In genomic region chr21:46427516-46427915, GRCh38 we compare ENCODE assay signal across 17 cellular contexts. TPM values are rescaled to one million over a fixed set of nuclear protein-coding genes. Genes with fewer than 3 reads are reported as not detected.
DNase-seq lines count a peak whose midpoint lies in the region; ATAC-seq lines count a peak whose summit lies in the region.
"Had no signal": no experiment of that assay in that cellular context is flagged by ENCODE, and none has a peak within 500 bp of the region (broad histone marks: within the 10 kb centered on the region; RNA-seq: fewer than 3 reads in every experiment).

No MANE protein-coding gene starts in this region.

- peaks cover 35% of the 10 kb centered on the region for H3K4me1 Mint-ChIP-seq in activated CD8-positive, alpha-beta T cell treated with anti-CD3 and anti-CD28 coated beads, Interleukin-2, amount 10 ng/mL, durations not matched to agents 7 days and 5 days (ENCODE audit: low read depth)
- peaks cover 24 to 34% of the 10 kb centered on the region in 2 donors for H3K4me1 Mint-ChIP-seq in immature natural killer cell
- H3K4me1 Mint-ChIP-seq in stimulated activated effector memory CD8-positive, alpha-beta T cell treated with anti-CD3 and anti-CD28 coated beads, Interleukin-12 subunit alpha, Interleukin-12 subunit beta, amount 100 ng/mL, for 72 hours, result peaks cover 30% of the 10 kb centered on the region

- POLR2A ChIA-PET in activated CD8-positive, alpha-beta T cell treated with anti-CD3 and anti-CD28 coated beads, Interleukin-2, amount 10 ng/mL, durations not matched to agents 7 days and 5 days (lab: Charles Lee), result no interaction called here

- no peaks in the 10 kb centered on the region for H3K9me3 Mint-ChIP-seq in activated CD8-positive, alpha-beta T cell treated with anti-CD3 and anti-CD28 coated beads, Interleukin-2, amount 10 ng/mL, durations not matched to agents 7 days and 5 days (ENCODE audit: insufficient read depth)
- no peaks in the 10 kb centered on the region for H3K9me3 Mint-ChIP-seq in immature natural killer cell
- no peaks in the 10 kb centered on the region for H3K9me3 Mint-ChIP-seq in stimulated activated effector memory CD8-positive, alpha-beta T cell treated with anti-CD3 and anti-CD28 coated beads, Interleukin-12 subunit alpha, Interleukin-12 subunit beta, amount 100 ng/mL, for 72 hours

- peaks cover 49% of the 10 kb centered on the region for H3K36me3 Mint-ChIP-seq in activated CD8-positive, alpha-beta T cell treated with anti-CD3 and anti-CD28 coated beads, Interleukin-2, amount 10 ng/mL, durations not matched to agents 7 days and 5 days (ENCODE audit: low read depth)
- peaks cover 18 to 31% (median 21%) of the 10 kb centered on the region in 3 donors for H3K36me3 Mint-ChIP-seq in immature natural killer cell
- H3K36me3 Mint-ChIP-seq in stimulated activated effector memory CD8-positive, alpha-beta T cell treated with anti-CD3 and anti-CD28 coated beads, Interleukin-12 subunit alpha, Interleukin-12 subunit beta, amount 100 ng/mL, for 72 hours, result peaks cover 55% of the 10 kb centered on the region

- H3K4me3 Mint-ChIP-seq in activated CD8-positive, alpha-beta T cell treated with anti-CD3 and anti-CD28 coated beads, Interleukin-2, amount 10 ng/mL, durations not matched to agents 7 days and 5 days, result no peak overlapping the region
- H3K4me3 Mint-ChIP-seq in immature natural killer cell, result peak overlapping the region in 1 of 5 donors; percentile 54
- H3K4me3 Mint-ChIP-seq in stimulated activated effector memory CD8-positive, alpha-beta T cell treated with anti-CD3 and anti-CD28 coated beads, Interleukin-12 subunit alpha, Interleukin-12 subunit beta, amount 100 ng/mL, for 72 hours, result no peak overlapping the region

- DNase-seq in Right ventricle myocardium inferior (ENCODE audit: missing footprints) (peak; percentile 9), Right ventricle myocardium superior (no peak), immature natural killer cell (no peak), DMS153 treated with DMSO at 0.1 percent for 48 hours (lab: John Stamatoyannopoulos, UW; ENCODE audit: unreplicated experiment) (no peak), A172 (ENCODE audit: low spot score) (no peak)
- no peak for DNase-seq in activated CD8-positive, alpha-beta T cell treated with anti-CD3 and anti-CD28 coated beads, Interleukin-2, amount 10 ng/mL, durations not matched to agents 7 days and 5 days
- DNase-seq in stimulated activated effector memory CD8-positive, alpha-beta T cell treated with anti-CD3 and anti-CD28 coated beads, Interleukin-12 subunit alpha, Interleukin-12 subunit beta, amount 100 ng/mL, for 72 hours (ENCODE audit: low spot score in 2 of 2), result no peak
- no peak for DNase-seq in central memory CD4-positive, alpha-beta T cell
- DNase-seq: Kasumi-1, MG63, NCI-H1048, NCI-H1436 treated with DMSO at 0.1 percent for 48 hours, NCI-H2029, NCI-H526, PC-3, RPMI8226 had no signal

- intact Hi-C loops in Right ventricle myocardium inferior (cut with DNase I) (no loop called here), Right ventricle myocardium superior (cut with DNase I) (no loop called here)

- H3K27ac Mint-ChIP-seq in activated CD8-positive, alpha-beta T cell treated with anti-CD3 and anti-CD28 coated beads, Interleukin-2, amount 10 ng/mL, durations not matched to agents 7 days and 5 days, result peak overlapping the region; percentile 81
- H3K27ac Mint-ChIP-seq in immature natural killer cell, result peak overlapping the region; percentile 80 to 100 (median 90)
- H3K27ac Mint-ChIP-seq in stimulated activated effector memory CD8-positive, alpha-beta T cell treated with anti-CD3 and anti-CD28 coated beads, Interleukin-12 subunit alpha, Interleukin-12 subunit beta, amount 100 ng/mL, for 72 hours, result peak overlapping the region; percentile 45

- CTCF ChIA-PET in activated CD8-positive, alpha-beta T cell treated with anti-CD3 and anti-CD28 coated beads, Interleukin-2, amount 10 ng/mL, durations not matched to agents 7 days and 5 days (lab: Charles Lee), result no interaction called here

- no peak for ATAC-seq in Right ventricle myocardium inferior
- ATAC-seq in Right ventricle myocardium superior (ENCODE audit: poor library complexity), result no peak
- no peak for ATAC-seq in activated CD8-positive, alpha-beta T cell treated with anti-CD3 and anti-CD28 coated beads, Interleukin-2, amount 10 ng/mL, durations not matched to agents 7 days and 5 days
- no peak for ATAC-seq in stimulated activated effector memory CD8-positive, alpha-beta T cell treated with anti-CD3 and anti-CD28 coated beads, Interleukin-12 subunit alpha, Interleukin-12 subunit beta, amount 100 ng/mL, for 72 hours
- ATAC-seq: A549, PC-3 had no signal

- no peaks in the 10 kb centered on the region for H3K27me3 Mint-ChIP-seq in activated CD8-positive, alpha-beta T cell treated with anti-CD3 and anti-CD28 coated beads, Interleukin-2, amount 10 ng/mL, durations not matched to agents 7 days and 5 days (ENCODE audit: low read depth)
- H3K27me3 Mint-ChIP-seq in immature natural killer cell (ENCODE audit: low read depth in 3 of 3), result peaks cover 15 to 33% (median 28%) of the 10 kb centered on the region in 3 donors

RNA-seq across cellular contexts. Expression of gene DIP2A, which starts 31.2 kb away (rescaled TPM):
- total RNA-seq in Right ventricle myocardium inferior, result 23.9 TPM
- 21.6 TPM for total RNA-seq in Right ventricle myocardium superior
- 10 to 100 TPM; 53.7 to 53.9 TPM for total RNA-seq in activated CD8-positive, alpha-beta T cell treated with anti-CD3 and anti-CD28 coated beads, Interleukin-2, amount 10 ng/mL, durations not matched to agents 7 days and 5 days
- polyA plus RNA-seq in immature natural killer cell, result 10 to 100 TPM; 23.1 to 64.8 (median 26.9) TPM
- total RNA-seq in A172 (2014; rRNA removed; shearing (Covaris generic)), result 8.9 and 9.9 TPM in 2 replicates
